ENCODE assay signal across 22 cellular contexts in genomic region chrX:15530318-15530717, GRCh38. TPM values are rescaled to one million over a fixed set of nuclear protein-coding genes. Genes with fewer than 3 reads are reported as not detected.
DNase-seq lines count a peak whose midpoint lies in the region; ATAC-seq, FAIRE-seq and TF ChIP-seq lines count a peak whose summit lies in the region.
"Had no signal": no experiment of that assay in that cellular context is flagged by ENCODE, and none has a peak within 500 bp of the region (broad histone marks: within the 10 kb centered on the region; RNA-seq: fewer than 3 reads in every experiment).

No MANE protein-coding gene starts in this region.

- H4K20me1 ChIP-seq in mammary epithelial cell (ENCODE audit: insufficient read depth, low read length), result no peaks in the 10 kb centered on the region
- H4K20me1 ChIP-seq in K562 (replicated peaks; ENCODE audit: control insufficient read depth, insufficient read depth, low read length), result no peaks in the 10 kb centered on the region

- TF ChIP-seq CTCF in mammary epithelial cell (conservative IDR thresholded peaks at IDR 0.05 in 1 of 2, IDR thresholded peaks at IDR 0.05 in 1 of 2; ENCODE audit: extremely low read depth in 1 of 2, insufficient read depth in 1 of 2, low read depth in 1 of 2, low read length in 2 of 2), result no peak
- TF ChIP-seq CTCF in breast epithelium (IDR thresholded peaks at IDR 0.05), result no peak
- no peak for TF ChIP-seq CTCF in K562 (IDR thresholded peaks at IDR 0.05 in 2 of 3, conservative IDR thresholded peaks at IDR 0.05 in 1 of 3; ENCODE audit: insufficient read depth in 2 of 3, low read depth in 1 of 3, low read length in 3 of 3)
- TF ChIP-seq CTCF in upper lobe of right lung (IDR thresholded peaks at IDR 0.05), result no peak

- H2AFZ ChIP-seq in mammary epithelial cell (ENCODE audit: low read depth, low read length), result peak overlapping the region; percentile 21
- H2AFZ ChIP-seq in K562 (ENCODE audit: low read depth, low read length), result peak overlapping the region; percentile 95

- intact Hi-C loops in mammary epithelial cell (cut with micrococcal nuclease) (no loop called here), breast epithelium (cut with DNase I; ENCODE audit: low total_unique reads) (no loop called here), K562 (cut with micrococcal nuclease) (no loop called here), upper lobe of right lung (cut with DNase I) (no loop called here)

- peak; percentile 99 for ATAC-seq in K562
- no peak for ATAC-seq in HG03280 (IDR thresholded peaks at IDR 0.05; ENCODE audit: unreplicated experiment)
- no peak for ATAC-seq in upper lobe of right lung
- ATAC-seq: CD8-positive, alpha-beta T cell had no signal

- H3K4me2 ChIP-seq in mammary epithelial cell (ENCODE audit: insufficient read depth, low read depth, low read length) (no peak overlapping the region), K562 (ENCODE audit: insufficient read depth, low read length) (peak overlapping the region; percentile 67)
- H3K4me2 ChIP-seq: BLaER1 treated with 17β-estradiol and CSF1 and Interleukin-3, amounts not matched to agents 10 nM and 100 nM; SK-N-SH had no signal

- in situ Hi-C loops in mammary epithelial cell (cut with MboI; ENCODE audit: low sequenced_read_pairs in 2 of 2), result no loop called here
- in situ Hi-C loops in K562 (cut with MboI), result no loop called here

- H3K36me3 ChIP-seq in mammary epithelial cell (ENCODE audit: insufficient read depth, low read length) (no peaks in the 10 kb centered on the region), breast epithelium (no peaks in the 10 kb centered on the region), K562 (ENCODE audit: control insufficient read depth, insufficient read depth, low read length) (no peaks in the 10 kb centered on the region), small intestine (ENCODE audit: control insufficient read depth in 2 of 2, insufficient read depth in 2 of 2, low read length in 2 of 2) (no peaks in the 10 kb centered on the region), upper lobe of right lung (no peaks in the 10 kb centered on the region)
- H3K36me3 ChIP-seq: BLaER1 treated with 17β-estradiol and CSF1 and Interleukin-3, amounts not matched to agents 10 nM and 100 nM had no signal

- no peaks in the 10 kb centered on the region for H3K9me3 ChIP-seq in mammary epithelial cell (replicated peaks; ENCODE audit: insufficient read depth, low read length)
- H3K9me3 ChIP-seq in breast epithelium, result no peaks in the 10 kb centered on the region
- no peaks in the 10 kb centered on the region for H3K9me3 ChIP-seq in K562 (replicated peaks; ENCODE audit: control insufficient read depth, insufficient read depth, low read depth, low read length)
- no peaks in the 10 kb centered on the region for H3K9me3 ChIP-seq in small intestine (ENCODE audit: control insufficient read depth, low read depth)
- no peaks in the 10 kb centered on the region for H3K9me3 ChIP-seq in upper lobe of right lung
- H3K9me3 ChIP-seq: BLaER1 treated with 17β-estradiol and CSF1 and Interleukin-3, amounts not matched to agents 10 nM and 100 nM; SK-N-SH had no signal

- WGBS in mammary epithelial cell (ENCODE audit: low coverage, missing lambda C conversion rate), result 72% methylated on average over 5 of the region's 6 CpGs
- 5% methylated on average over 6 of the region's 6 CpGs for WGBS in K562 (ENCODE audit: insufficient coverage, low coverage, missing lambda C conversion rate)
- 25 to 64% (median 42%) methylated on average over 6 of the region's 6 CpGs for WGBS in small intestine, 3 donors

- no peak overlapping the region for H3K4me3 ChIP-seq in mammary epithelial cell (replicated peaks in 1 of 3; ENCODE audit: insufficient read depth in 1 of 3, low read depth in 2 of 3, low read length in 3 of 3)
- H3K4me3 ChIP-seq in breast epithelium, result no peak overlapping the region
- no peak overlapping the region for H3K4me3 ChIP-seq in K562
- no peak overlapping the region for H3K4me3 ChIP-seq in small intestine (ENCODE audit: low read depth in 1 of 2, low read length in 2 of 2)
- no peak overlapping the region for H3K4me3 ChIP-seq in upper lobe of right lung
- H3K4me3 ChIP-seq: BLaER1 treated with 17β-estradiol and CSF1 and Interleukin-3, amounts not matched to agents 10 nM and 100 nM had no signal

- TF ChIP-seq RAD21 in K562 (CRISPR knock-in tag; conservative IDR thresholded peaks at IDR 0.05 in 1 of 2, IDR thresholded peaks at IDR 0.05 in 1 of 2), result no peak

- H3K4me1 ChIP-seq in mammary epithelial cell (ENCODE audit: insufficient read depth, low read length) (peaks cover 7% of the 10 kb centered on the region), breast epithelium (no peaks in the 10 kb centered on the region), K562 (replicated peaks in 1 of 2; ENCODE audit: control insufficient read depth in 2 of 2, insufficient read depth in 2 of 2, low read length in 2 of 2) (peaks cover 12% of the 10 kb centered on the region in 2 experiments; a peak in 4 of 5 replicates), small intestine (ENCODE audit: control insufficient read depth in 2 of 2, insufficient read depth in 1 of 2, low read depth in 1 of 2, low read length in 1 of 2) (no peaks in the 10 kb centered on the region), upper lobe of right lung (no peaks in the 10 kb centered on the region)
- H3K4me1 ChIP-seq: BLaER1 treated with 17β-estradiol and CSF1 and Interleukin-3, amounts not matched to agents 10 nM and 100 nM had no signal

- DNase-seq in mammary epithelial cell, result no peak
- no peak for DNase-seq in breast epithelium (ENCODE audit: low spot score in 2 of 2)
- peak; percentile 3 for DNase-seq in LHCN-M2 (ENCODE audit: low read depth)
- peak; percentile 61 to 84 (median 66) for DNase-seq in K562 (ENCODE audit: extremely low read depth in 1 of 4, low spot score in 3 of 4)
- peak; percentile 42 for DNase-seq in small intestine
- DNase-seq in upper lobe of right lung, result no peak
- no peak for DNase-seq in anterior cingulate cortex (lab: John Stamatoyannopoulos, UW)
- DNase-seq: CD8-positive, alpha-beta T cell; DMS79 treated with DMSO at 0.1 percent for 48 hours; GOT3; NCI-H1105; NCI-H2081; NCI-H524 treated with DMSO at 0.1 percent for 48 hours; NK-92 treated with Interleukin-12 subunit alpha and Interleukin-12 subunit beta, amount 100 ng/mL, for 24 hours; Right ventricle myocardium superior; SK-N-SH had no signal

- no peak for TF ChIP-seq EP300 in K562 (IDR thresholded peaks at IDR 0.05; ENCODE audit: low read length)

- no peaks in the 10 kb centered on the region for H3K27me3 ChIP-seq in mammary epithelial cell (ENCODE audit: insufficient read depth, low read length)
- H3K27me3 ChIP-seq in breast epithelium, result peaks cover 0 to 18% of the 10 kb centered on the region in 2 donors
- H3K27me3 ChIP-seq in K562 (ENCODE audit: control insufficient read depth in 2 of 2, insufficient read depth in 2 of 2, low read length in 2 of 2), result no peaks in the 10 kb centered on the region
- H3K27me3 ChIP-seq in small intestine (ENCODE audit: control insufficient read depth in 2 of 2, insufficient read depth in 2 of 2, low read length in 2 of 2), result peaks cover 0 to 3% of the 10 kb centered on the region in 2 donors
- no peaks in the 10 kb centered on the region for H3K27me3 ChIP-seq in upper lobe of right lung

- H3K27ac ChIP-seq in mammary epithelial cell (ENCODE audit: insufficient read depth, low read depth, low read length), result no peak overlapping the region
- no peak overlapping the region for H3K27ac ChIP-seq in breast epithelium
- H3K27ac ChIP-seq in K562 (ENCODE audit: extremely low read depth, low read depth, low read length), result peak overlapping the region; percentile 73
- H3K27ac ChIP-seq in small intestine (ENCODE audit: low read depth in 1 of 2, low read length in 1 of 2), result no peak overlapping the region
- H3K27ac ChIP-seq in upper lobe of right lung, result no peak overlapping the region
- H3K27ac ChIP-seq: BLaER1 treated with 17β-estradiol and CSF1 and Interleukin-3, amounts not matched to agents 10 nM and 100 nM had no signal

- BruUV-seq in mammary epithelial cell (replicated peaks; lab: Mats Ljungman, UMichigan) (no TSS peak), K562 (replicated peaks; lab: Mats Ljungman, UMichigan) (no TSS peak)

- H3K9ac ChIP-seq in mammary epithelial cell (ENCODE audit: insufficient read depth, low read length) (no peak overlapping the region), K562 (ENCODE audit: insufficient read depth in 1 of 2, low read depth in 2 of 2, low read length in 2 of 2) (peak overlapping the region; percentile 44 to 65; a peak in 3 of 4 replicates)
- H3K9ac ChIP-seq: BLaER1 treated with 17β-estradiol and CSF1 and Interleukin-3, amounts not matched to agents 10 nM and 100 nM; SK-N-SH had no signal

- dilution Hi-C loops in mammary epithelial cell (cut with HindIII; ENCODE audit: low sequenced_read_pairs), result no loop called here

- POLR2A ChIA-PET in K562 (lab: Yijun Ruan, JAX), result interaction anchor here (0.7 to 1.4 kb wide), 4 partner anchors 9 to 37 kb away, joined by 3 to 8 read pairs (median 4); partner anchors contain the start of gene PIR

- TF ChIP-seq POLR2A in breast epithelium (IDR thresholded peaks at IDR 0.05), result no peak
- peak; percentile 68 for TF ChIP-seq POLR2A in K562 (conservative IDR thresholded peaks at IDR 0.05)

- FAIRE-seq in K562 (lab: Jason Lieb, UNC) (peak; percentile 95), small intestine (lab: Jason Lieb, UNC) (no peak)
- FAIRE-seq: G401.6, HTR-8/SVneo, RCC 7860 had no signal

- CTCF ChIA-PET in mammary epithelial cell (lab: Charles Lee; ENCODE audit: low non-redundant PET), result no interaction called here
- CTCF ChIA-PET in K562 (lab: Yijun Ruan, JAX; ENCODE audit: low intra/inter-chr PET ratio), result no interaction called here

- H3K79me2 ChIP-seq in mammary epithelial cell (ENCODE audit: insufficient read depth, low read length) (no peaks in the 10 kb centered on the region), K562 (ENCODE audit: control insufficient read depth, insufficient read depth, low read length) (no peaks in the 10 kb centered on the region)

- no peaks in the 10 kb centered on the region for H3K9me1 ChIP-seq in K562 (ENCODE audit: control insufficient read depth, insufficient read depth, low read length)

RNA-seq across cellular contexts. Expression of gene BMX, which starts 29.7 kb away (rescaled TPM):
- total RNA-seq in mammary epithelial cell, result under 1 TPM; 0.33 to 0.49 TPM
- polyA plus RNA-seq in mammary epithelial cell, result 0.16 TPM
- polyA minus RNA-seq in mammary epithelial cell, result not detected
- total RNA-seq in breast epithelium, result 1 to 10 TPM; 2.3 to 4.2 (median 3.9) TPM
- not detected in 2 replicates for total RNA-seq in LHCN-M2 (2014; rRNA removed)
- not detected for polyA plus RNA-seq in LHCN-M2 (2012)
- total RNA-seq in K562 (2011; cell fraction: chromatin; rRNA removed; ENCODE audit: low replicate concordance), result 0.16 and 0.32 TPM in 2 replicates
- total RNA-seq in K562 (2011; cell fraction: nucleolus; rRNA removed), result not detected in 2 replicates
- 0.37 and 0.69 TPM in 2 replicates for total RNA-seq in K562 (2011; cell fraction: nucleoplasm; rRNA removed)
- 0.45 and 0.61 TPM in 2 replicates for total RNA-seq in K562 (2014; rRNA removed)
- 2.0 and 2.3 TPM in 2 replicates for total RNA-seq in K562 (2014; rRNA removed; fragmentation: Illumina TruSeq; extraction: Trizol)
- 0.75 and 0.98 TPM in 2 replicates for total RNA-seq in K562 (2015; rRNA removed; fragmentation: Illumina TruSeq; extraction: Trizol)
- total RNA-seq in K562 (2021), result 1.3 and 1.4 TPM in 2 replicates
- polyA plus RNA-seq in K562 (2011; rRNA removed), result 1.1 and 3.1 TPM in 2 replicates
- 0.50 and 0.57 TPM in 2 replicates for polyA plus RNA-seq in K562 (2011; cell fraction: cytosol; rRNA removed)
- polyA plus RNA-seq in K562 (2011; cell fraction: nucleus; rRNA removed), result 0.48 and 0.80 TPM in 2 replicates
- 0.93 and 1.2 TPM in 2 replicates for polyA plus RNA-seq in K562 (2012)
- polyA plus RNA-seq in K562 (2014; fragmentation: Illumina TruSeq; extraction: Trizol), result 0.87 and 1.1 TPM in 2 replicates
- 1 to 10 TPM; 4.2 TPM for polyA plus RNA-seq in K562 (2014; fragmentation: Nextera tagmentation; extraction: Ambion mirVana)
- polyA plus RNA-seq in K562 (2014; rRNA removed), result 1.6 and 1.8 TPM in 2 replicates
- polyA minus RNA-seq in K562 (2011; rRNA and poly(A)+ RNA removed), result 0.42 TPM in 1 of 2 replicates, not detected in the other
- polyA minus RNA-seq in K562 (2011; cell fraction: cytosol; rRNA and poly(A)+ RNA removed), result not detected in 2 replicates
- polyA minus RNA-seq in K562 (2011; cell fraction: nucleus; rRNA and poly(A)+ RNA removed), result 0.27 TPM in 1 of 2 replicates, not detected in the other
- 1 to 10 TPM; 4.6 to 8.6 (median 6.5) TPM for polyA plus RNA-seq in small intestine
- total RNA-seq in upper lobe of right lung, result 3.6 TPM
- total RNA-seq: CD8-positive, alpha-beta T cell had no signal
- polyA plus RNA-seq: IgD-negative memory B cell, SK-N-SH had no signal

RNA-seq across cellular contexts. Expression of gene PIR, which starts 37.2 kb away (rescaled TPM):
- total RNA-seq in mammary epithelial cell (10 to 100 TPM; 32.8 to 40.9 TPM), breast epithelium (10 to 100 TPM; 11.6 to 20.6 (median 14.4) TPM), LHCN-M2 (2014; rRNA removed) (2.9 and 4.2 TPM in 2 replicates), K562 (2014; rRNA removed) (6.9 and 7.5 TPM in 2 replicates), K562 (2014; rRNA removed; fragmentation: Illumina TruSeq; extraction: Trizol) (10.2 and 11.9 TPM in 2 replicates), K562 (2015; rRNA removed; fragmentation: Illumina TruSeq; extraction: Trizol) (9.4 and 10.7 TPM in 2 replicates), K562 (2021) (8.3 and 9.4 TPM in 2 replicates), upper lobe of right lung (24.8 TPM)
- polyA plus RNA-seq in mammary epithelial cell (47.8 TPM), K562 (2011; rRNA removed) (14.1 and 29.8 TPM in 2 replicates), K562 (2014; fragmentation: Illumina TruSeq; extraction: Trizol) (11.0 and 11.5 TPM in 2 replicates), K562 (2014; fragmentation: Nextera tagmentation; extraction: Ambion mirVana) (10 to 100 TPM; 25.1 to 27.3 TPM), K562 (2014; rRNA removed) (7.7 and 11.4 TPM in 2 replicates), small intestine (10 to 100 TPM in 2 of 3 donors, 1 to 10 TPM in 1; 9.7 to 13.4 (median 12.8) TPM)
- 28.3 TPM for polyA minus RNA-seq in mammary epithelial cell
- 9.2 TPM for polyA plus RNA-seq in LHCN-M2 (2012)
- 5.3 and 6.1 TPM in 2 replicates for total RNA-seq in K562 (2011; cell fraction: chromatin; rRNA removed; ENCODE audit: low replicate concordance)
- 2.8 and 4.6 TPM in 2 replicates for total RNA-seq in K562 (2011; cell fraction: nucleolus; rRNA removed)
- 4.3 and 5.1 TPM in 2 replicates for total RNA-seq in K562 (2011; cell fraction: nucleoplasm; rRNA removed)
- 8.7 and 10.6 TPM in 2 replicates for polyA plus RNA-seq in K562 (2011; cell fraction: cytosol; rRNA removed)
- polyA plus RNA-seq in K562 (2011; cell fraction: nucleus; rRNA removed), result 6.7 and 6.9 TPM in 2 replicates
- polyA plus RNA-seq in K562 (2012), result 10.9 and 12.2 TPM in 2 replicates
- polyA minus RNA-seq in K562 (2011; rRNA and poly(A)+ RNA removed), result 5.7 and 11.2 TPM in 2 replicates
- 5.8 and 7.7 TPM in 2 replicates for polyA minus RNA-seq in K562 (2011; cell fraction: cytosol; rRNA and poly(A)+ RNA removed)
- polyA minus RNA-seq in K562 (2011; cell fraction: nucleus; rRNA and poly(A)+ RNA removed), result 4.8 and 5.5 TPM in 2 replicates
- total RNA-seq: CD8-positive, alpha-beta T cell had no signal
- polyA plus RNA-seq: IgD-negative memory B cell had no signal

Comparison
In these comparisons a context has a peak if more than half of its experiments do, and no peak if none do; other contexts are left out.
1. DNase-seq: peak in LHCN-M2 (single experiment), K562 (4 of 4) and small intestine (single experiment); none in mammary epithelial cell (single experiment), breast epithelium (0 of 2), upper lobe of right lung (single experiment) and anterior cingulate cortex (0 of 58).